In the genomic region with DNA sequence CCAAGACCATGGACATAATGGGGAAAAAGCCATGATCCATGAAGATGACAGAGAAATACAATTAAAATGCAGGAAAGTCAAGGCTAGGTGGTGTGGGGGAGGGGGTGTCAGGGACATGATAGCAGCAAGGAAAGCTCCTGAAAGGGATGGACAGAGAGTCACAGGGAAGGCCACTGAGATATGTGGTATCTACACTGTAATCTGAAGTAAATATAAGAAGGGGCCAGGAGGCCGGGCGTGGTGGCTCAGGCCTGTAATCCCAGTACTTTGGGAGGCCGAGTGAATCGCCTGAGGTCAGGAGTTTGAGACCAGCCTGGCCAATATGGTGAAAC, we compare ENCODE assay signal across 17 cellular contexts.
A peak's percentile ranks its signal among the peaks of the same experiment; 100 is the strongest.
DNase-seq lines count a peak whose midpoint lies in the region; ATAC-seq, FAIRE-seq and TF ChIP-seq lines count a peak whose summit lies in the region.
"Had no signal": no experiment of that assay in that cellular context is flagged by ENCODE, and none has a peak within 500 bp of the region (broad histone marks: within the 10 kb centered on the region; RNA-seq: fewer than 3 reads in every experiment).

No MANE protein-coding gene starts in this region.

- peaks cover 19% of the 10 kb centered on the region for H3K4me1 Mint-ChIP-seq in MCF 10A (ENCODE audit: insufficient read depth, unreplicated experiment)
- peaks cover 50% of the 10 kb centered on the region for H3K4me1 Mint-ChIP-seq in endodermal cell
- H3K4me1 Mint-ChIP-seq in osteocyte (ENCODE audit: unreplicated experiment), result peaks cover 49% of the 10 kb centered on the region

- intact Hi-C loops in MCF 10A (cut with micrococcal nuclease) (no loop called here), breast epithelium (cut with DNase I; ENCODE audit: low total_unique reads) (no loop called here), HepG2 (cut with micrococcal nuclease; ENCODE audit: unreplicated experiment) (no loop called here)

- H3K27me3 ChIP-seq in breast epithelium, result no peaks in the 10 kb centered on the region
- no peaks in the 10 kb centered on the region for H3K27me3 ChIP-seq in endodermal cell (ENCODE audit: control insufficient read depth, insufficient read depth, low read length, poor library complexity, severe bottlenecking)
- no peaks in the 10 kb centered on the region for H3K27me3 ChIP-seq in HepG2 (ENCODE audit: control insufficient read depth in 1 of 2, insufficient read depth in 2 of 2, low read length in 2 of 2)

- FAIRE-seq in HepG2 (lab: Jason Lieb, UNC), result no peak

- TF ChIP-seq POLR2A in breast epithelium (IDR thresholded peaks at IDR 0.05), result no peak
- no peak for TF ChIP-seq POLR2A in HepG2 (IDR thresholded peaks at IDR 0.05; ENCODE audit: insufficient read depth in 1 of 2, low read depth in 2 of 2, low read length in 2 of 2)

- BruUV-seq in MCF 10A (replicated peaks; lab: Mats Ljungman, UMichigan), result no TSS peak
- BruUV-seq in HepG2 (replicated peaks; lab: Mats Ljungman, UMichigan), result no TSS peak

- no peaks in the 10 kb centered on the region for H3K36me3 Mint-ChIP-seq in MCF 10A (ENCODE audit: insufficient read depth, unreplicated experiment)
- H3K36me3 Mint-ChIP-seq in endodermal cell (ENCODE audit: low read depth), result peaks cover 4% of the 10 kb centered on the region
- H3K36me3 Mint-ChIP-seq in osteocyte (ENCODE audit: unreplicated experiment), result peaks cover 2% of the 10 kb centered on the region

- H3K9me3 ChIP-seq in breast epithelium (no peaks in the 10 kb centered on the region), endodermal cell (ENCODE audit: control insufficient read depth, low read length) (no peaks in the 10 kb centered on the region), HepG2 (ENCODE audit: low read length) (no peaks in the 10 kb centered on the region)
- H3K9me3 ChIP-seq: Caco-2 had no signal

- TF ChIP-seq EP300 in HepG2 (IDR thresholded peaks at IDR 0.05; ENCODE audit: low read depth in 2 of 2, low read length in 2 of 2) (no peak), HepG2 (CRISPR knock-in tag; IDR thresholded peaks at IDR 0.05; ENCODE audit: borderline replicate concordance) (no peak)

- H3K4me2 ChIP-seq in HepG2 (ENCODE audit: low read depth, low read length), result no peak overlapping the region

- TF ChIP-seq CTCF in MCF 10A (IDR thresholded peaks at IDR 0.05; ENCODE audit: unreplicated experiment) (no peak), breast epithelium (IDR thresholded peaks at IDR 0.05) (no peak), endodermal cell (conservative IDR thresholded peaks at IDR 0.05) (no peak), osteocyte (IDR thresholded peaks at IDR 0.05) (no peak), HepG2 (CRISPR knock-in tag; IDR thresholded peaks at IDR 0.05) (no peak)

- H3K27ac Mint-ChIP-seq in MCF 10A (ENCODE audit: low read depth, unreplicated experiment) (peak overlapping the region; percentile 60), endodermal cell (peak overlapping the region; percentile 3), osteocyte (ENCODE audit: unreplicated experiment) (peak overlapping the region; percentile 69)

- H3K27me3 Mint-ChIP-seq in MCF 10A (ENCODE audit: insufficient read depth, unreplicated experiment), result no peaks in the 10 kb centered on the region
- no peaks in the 10 kb centered on the region for H3K27me3 Mint-ChIP-seq in endodermal cell (ENCODE audit: insufficient read depth)
- no peaks in the 10 kb centered on the region for H3K27me3 Mint-ChIP-seq in osteocyte (ENCODE audit: unreplicated experiment)

- H3K4me1 ChIP-seq in breast epithelium (peaks cover 0 to 5% of the 10 kb centered on the region in 2 donors), endodermal cell (ENCODE audit: control insufficient read depth, insufficient read depth, low read length) (peaks cover 13% of the 10 kb centered on the region), HepG2 (ENCODE audit: insufficient read depth, low read length) (peaks cover 19% of the 10 kb centered on the region)

- H3K4me3 ChIP-seq in breast epithelium (no peak overlapping the region), endodermal cell (ENCODE audit: low read length) (no peak overlapping the region), HepG2 (replicated peaks in 1 of 3; ENCODE audit: insufficient read depth in 1 of 3, low read depth in 2 of 3, low read length in 3 of 3) (no peak overlapping the region)

- H3K4me3 Mint-ChIP-seq in MCF 10A (ENCODE audit: unreplicated experiment) (no peak overlapping the region), endodermal cell (no peak overlapping the region), osteocyte (ENCODE audit: unreplicated experiment) (no peak overlapping the region)

- H3K9me3 Mint-ChIP-seq in MCF 10A (ENCODE audit: unreplicated experiment), result no peaks in the 10 kb centered on the region
- H3K9me3 Mint-ChIP-seq in endodermal cell, result no peaks in the 10 kb centered on the region
- H3K9me3 Mint-ChIP-seq in osteocyte (ENCODE audit: unreplicated experiment), result no peaks in the 10 kb centered on the region

- peaks cover 24% of the 10 kb centered on the region for H3K79me2 ChIP-seq in HepG2 (ENCODE audit: insufficient read depth, low read length)

- CTCF ChIA-PET in MCF 10A (lab: Yijun Ruan, JAX) (no interaction called here), HepG2 (lab: Yijun Ruan, JAX; ENCODE audit: low intra/inter-chr PET ratio, low total read pairs) (no interaction called here), HEK293T (lab: Yijun Ruan, JAX) (no interaction called here)

- no peak overlapping the region for H3K9ac ChIP-seq in endodermal cell (ENCODE audit: extremely low read depth, low read length, poor library complexity, severe bottlenecking)
- no peak overlapping the region for H3K9ac ChIP-seq in HepG2 (ENCODE audit: insufficient read depth, low read depth, low read length)

- no peak overlapping the region for H2AFZ ChIP-seq in HepG2 (ENCODE audit: low read length)

- POLR2A ChIA-PET in MCF 10A (lab: Yijun Ruan, JAX) (no interaction called here), HepG2 (lab: Yijun Ruan, JAX) (interaction anchor here (0.7 kb wide), 1 partner anchor 62 kb away, joined by 3 read pairs; a partner anchor contains a TSS), HEK293T (lab: Yijun Ruan, JAX) (no interaction called here)

- H4K20me1 ChIP-seq in HepG2 (ENCODE audit: insufficient read depth, low read length), result peaks cover 4% of the 10 kb centered on the region

- in situ Hi-C loops in HepG2 (cut with HindIII; ENCODE audit: extremely low pct_ligation_motif_present, low pct_unique_long_range_greater_than_20kb), result no loop called here

- TF ChIP-seq RAD21 in HepG2 (CRISPR knock-in tag; IDR thresholded peaks at IDR 0.05), result no peak

- WGBS in endodermal cell (ENCODE audit: insufficient coverage in 1 of 2, insufficient read length in 1 of 2), 2 experiments, result 84 to 86% methylated on average over 4 of the region's 4 CpGs
- WGBS in HepG2 (ENCODE audit: low lambda C conversion rate), result 94% methylated on average over 4 of the region's 4 CpGs

- H3K36me3 ChIP-seq in breast epithelium (no peaks in the 10 kb centered on the region), endodermal cell (ENCODE audit: control insufficient read depth, insufficient read depth, low read length) (no peaks in the 10 kb centered on the region), HepG2 (replicated peaks in 1 of 2; ENCODE audit: control insufficient read depth in 1 of 2, insufficient read depth in 2 of 2, low read length in 2 of 2) (peaks cover 2 to 10% of the 10 kb centered on the region in 2 experiments; a peak in 3 of 5 replicates)

- ATAC-seq in HepG2 (no peak), HG03175 (IDR thresholded peaks at IDR 0.05; ENCODE audit: unreplicated experiment) (no peak)
- ATAC-seq: HCT116, PC-3 had no signal

- H3K27ac ChIP-seq in breast epithelium, result no peak overlapping the region
- H3K27ac ChIP-seq in endodermal cell (ENCODE audit: low read depth, low read length), result no peak overlapping the region
- H3K27ac ChIP-seq in HepG2 (ENCODE audit: extremely low read length, insufficient read depth, low read length), result no peak overlapping the region

- DNase-seq in MCF 10A (ENCODE audit: unreplicated experiment) (no peak), breast epithelium (ENCODE audit: low spot score in 2 of 2) (no peak), endodermal cell (peak; percentile 65), osteocyte (ENCODE audit: extremely low spot score, unreplicated experiment) (no peak), HepG2 (ENCODE audit: low spot score) (no peak), AG08395 (ENCODE audit: low spot score) (no peak), HEK293T (ENCODE audit: extremely low spot score) (no peak)
- DNase-seq: 8988T; Caco-2; KBM-7; NCI-H1092; NCI-H345; NCI-H69; NK-92 treated with Interleukin-12 subunit alpha and Interleukin-12 subunit beta, amount 100 ng/mL, for 24 hours had no signal

TF ChIP-seq in HepG2, 621 proteins besides CTCF, POLR2A, EP300 and RAD21:
- TF ChIP-seq SIX1 (CRISPR knock-in tag; IDR thresholded peaks at IDR 0.05; ENCODE audit: borderline replicate concordance) (no peak), EZH2 (conservative IDR thresholded peaks at IDR 0.05; ENCODE audit: low read depth, low read length) (no peak)

TF ChIP-seq in HEK293T, 16 proteins besides CTCF, POLR2A, EP300 and RAD21:
- TF ChIP-seq TARDBP (IDR thresholded peaks at IDR 0.05), result no peak
- TF ChIP-seq LEF1 (IDR thresholded peaks at IDR 0.05; ENCODE audit: borderline replicate concordance), result no peak
- TF ChIP-seq NFRKB (IDR thresholded peaks at IDR 0.05), result no peak
- TF ChIP-seq SUZ12 (IDR thresholded peaks at IDR 0.05), result no peak
- TF ChIP-seq FOXK2 (IDR thresholded peaks at IDR 0.05), result no peak
- no peak for TF ChIP-seq HDGF (IDR thresholded peaks at IDR 0.05; ENCODE audit: borderline replicate concordance)
- TF ChIP-seq L3MBTL2 (conservative IDR thresholded peaks at IDR 0.05), result no peak
- TF ChIP-seq CTBP1 (IDR thresholded peaks at IDR 0.05; ENCODE audit: borderline replicate concordance), result no peak
- no peak for TF ChIP-seq ZNF384 (IDR thresholded peaks at IDR 0.05)
- no peak for TF ChIP-seq SP1 (IDR thresholded peaks at IDR 0.05)
- TF ChIP-seq, protein P1, sequence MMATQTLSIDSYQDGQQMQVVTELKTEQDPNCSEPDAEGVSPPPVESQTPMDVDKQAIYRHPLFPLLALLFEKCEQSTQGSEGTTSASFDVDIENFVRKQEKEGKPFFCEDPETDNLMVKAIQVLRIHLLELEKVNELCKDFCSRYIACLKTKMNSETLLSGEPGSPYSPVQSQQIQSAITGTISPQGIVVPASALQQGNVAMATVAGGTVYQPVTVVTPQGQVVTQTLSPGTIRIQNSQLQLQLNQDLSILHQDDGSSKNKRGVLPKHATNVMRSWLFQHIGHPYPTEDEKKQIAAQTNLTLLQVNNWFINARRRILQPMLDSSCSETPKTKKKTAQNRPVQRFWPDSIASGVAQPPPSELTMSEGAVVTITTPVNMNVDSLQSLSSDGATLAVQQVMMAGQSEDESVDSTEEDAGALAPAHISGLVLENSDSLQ (IDR thresholded peaks at IDR 0.05), result no peak
- TF ChIP-seq ELF4 (IDR thresholded peaks at IDR 0.05), result no peak
- TF ChIP-seq ARNT (IDR thresholded peaks at IDR 0.05), result no peak
- TF ChIP-seq BHLHE40 (IDR thresholded peaks at IDR 0.05; ENCODE audit: borderline replicate concordance), result no peak
- TF ChIP-seq FOXA1 (IDR thresholded peaks at IDR 0.05), result no peak
- TF ChIP-seq FOXM1 (IDR thresholded peaks at IDR 0.05; ENCODE audit: borderline replicate concordance), result no peak

Comparison
In these comparisons a context has a peak if more than half of its experiments do, and no peak if none do; other contexts are left out.
1. H3K27ac Mint-ChIP-seq: peak in every context shown above with its lines; median percentile 69 in osteocyte; 60 in MCF 10A; 3 in endodermal cell.